In genomic region chr7:16671811-16672210, GRCh38 we compare ENCODE assay signal across 2 cellular contexts.
TF ChIP-seq lines count a peak whose summit lies in the region.

No MANE protein-coding gene starts in this region.

TF ChIP-seq in GM23338, 12 proteins besides CTCF, POLR2A, EP300 and RAD21:
- TF ChIP-seq REST (IDR thresholded peaks at IDR 0.05; ENCODE audit: unreplicated experiment) = no peak
- TF ChIP-seq EZH2 (IDR thresholded peaks at IDR 0.05; ENCODE audit: low read depth, unreplicated experiment) = no peak
- TF ChIP-seq POLR2AphosphoS5 (IDR thresholded peaks at IDR 0.05; ENCODE audit: low read depth) = no peak
- TF ChIP-seq STAT1 (IDR thresholded peaks at IDR 0.05; ENCODE audit: unreplicated experiment) = no peak
- TF ChIP-seq EZH2phosphoT487 (IDR thresholded peaks at IDR 0.05; ENCODE audit: unreplicated experiment) = no peak
- TF ChIP-seq NANOG (IDR thresholded peaks at IDR 0.05; ENCODE audit: borderline replicate concordance) = no peak
- no peak for TF ChIP-seq ZNF331 (CRISPR knock-in tag; IDR thresholded peaks at IDR 0.05; ENCODE audit: low read depth)
- TF ChIP-seq CREB1 (CRISPR knock-in tag; IDR thresholded peaks at IDR 0.05; ENCODE audit: low read depth) = no peak
- no peak for TF ChIP-seq ETS1 (IDR thresholded peaks at IDR 0.05)
- no peak for TF ChIP-seq ZNF114 (CRISPR knock-in tag; IDR thresholded peaks at IDR 0.05)
- no peak for TF ChIP-seq ZNF462 (CRISPR knock-in tag; IDR thresholded peaks at IDR 0.05)
- no peak for TF ChIP-seq JUNB (IDR thresholded peaks at IDR 0.05; ENCODE audit: unreplicated experiment)
TF ChIP-seq in GM23338: peak in this region for 0.

TF ChIP-seq in K562, 482 proteins besides CTCF, POLR2A, EP300 and RAD21:
- TF ChIP-seq ZNF324 (CRISPR knock-in tag; IDR thresholded peaks at IDR 0.05) = no peak
- TF ChIP-seq BCLAF1 (IDR thresholded peaks at IDR 0.05; ENCODE audit: borderline replicate concordance in 1 of 2, control insufficient read depth in 1 of 2, low read depth in 2 of 2, low read length in 1 of 2) = 0 out of 4 replicates have a peak, but pooled peaks of 1 of the 2 experiments have one; percentile 44
- peak; percentile 53 for TF ChIP-seq PRDM10 (IDR thresholded peaks at IDR 0.05; ENCODE audit: partially characterized antibody)
